10 cellular contexts compared by ENCODE assay signal in the genomic region with DNA sequence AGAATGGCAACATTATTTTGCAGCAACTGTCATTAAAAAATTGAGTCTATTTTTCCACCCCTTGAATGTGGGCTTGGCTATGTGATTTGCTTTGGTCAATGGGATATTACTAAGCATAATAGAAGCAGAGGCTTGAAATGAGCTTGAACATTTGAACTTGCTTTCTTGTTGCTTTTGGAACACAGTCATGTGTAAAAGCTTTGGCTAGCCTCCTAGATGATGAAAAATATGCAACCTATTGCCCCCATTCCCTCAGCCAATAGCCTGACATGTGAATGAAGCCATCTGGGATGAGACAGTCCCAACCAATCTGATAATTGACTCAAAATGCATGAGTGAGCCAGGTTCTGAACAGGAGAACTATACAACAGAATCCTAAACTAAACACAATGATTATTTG.
DNase-seq lines count a peak whose midpoint lies in the region; ATAC-seq, FAIRE-seq and TF ChIP-seq lines count a peak whose summit lies in the region.
"Had no signal": no experiment of that assay in that cellular context is flagged by ENCODE, and none has a peak within 500 bp of the region (broad histone marks: within the 10 kb centered on the region; RNA-seq: fewer than 3 reads in every experiment).

No MANE protein-coding gene starts in this region.

- H3K27me3 ChIP-seq in pancreas = no peaks in the 10 kb centered on the region

- no peak for FAIRE-seq in pancreas (lab: Jason Lieb, UNC)

- no peaks in the 10 kb centered on the region for H3K36me3 ChIP-seq in pancreas

- peak overlapping the region in 3 of 4 donors; percentile 16 to 44 (median 31) for H3K27ac ChIP-seq in pancreas

- no peak for TF ChIP-seq CTCF in pancreas (IDR thresholded peaks at IDR 0.05)

- intact Hi-C loops in pancreas (cut with DNase I) = no loop called here

- peaks cover 7 to 20% (median 16%) of the 10 kb centered on the region in 3 donors for H3K4me1 ChIP-seq in pancreas

- no peaks in the 10 kb centered on the region for H3K9me3 ChIP-seq in pancreas

- H3K4me3 ChIP-seq in pancreas = no peak overlapping the region

- ATAC-seq in pancreas = peak; percentile 95 to 99 (median 96)
- no peak for ATAC-seq in GM18502 (IDR thresholded peaks at IDR 0.05; ENCODE audit: poor library complexity, unreplicated experiment)

- DNase-seq in EL = peak; percentile 73
- peak; percentile 28 for DNase-seq in amniotic stem cell (lab: John Stamatoyannopoulos, UW)
- peak; percentile 2 for DNase-seq in globus pallidus (ENCODE audit: low spot score)
- DNase-seq in pancreas = peak in 3 of 6 donors; percentile 49 to 70 (median 68)
- DNase-seq in DMS114 treated with DMSO at 0.1 percent for 48 hours (lab: John Stamatoyannopoulos, UW; ENCODE audit: unreplicated experiment) = no peak
- DNase-seq in activated gamma-delta T cell (lab: John Stamatoyannopoulos, UW) = no peak
- DNase-seq in effector CD8-positive, alpha-beta T cell (lab: John Stamatoyannopoulos, UW) = no peak
- DNase-seq: activated B cell treated with CpG ODN at 0.5 μM for 24 hours, NCI-H524 treated with DMSO at 0.1 percent for 48 hours had no signal

Comparison
In these comparisons a context has a peak if more than half of its experiments do, and no peak if none do; other contexts are left out.
1. DNase-seq: peak in EL (single experiment), amniotic stem cell (single experiment) and globus pallidus (single experiment); none in DMS114 treated with DMSO at 0.1 percent for 48 hours (single experiment), activated gamma-delta T cell (single experiment) and effector CD8-positive, alpha-beta T cell (single experiment).